In the genomic region with DNA sequence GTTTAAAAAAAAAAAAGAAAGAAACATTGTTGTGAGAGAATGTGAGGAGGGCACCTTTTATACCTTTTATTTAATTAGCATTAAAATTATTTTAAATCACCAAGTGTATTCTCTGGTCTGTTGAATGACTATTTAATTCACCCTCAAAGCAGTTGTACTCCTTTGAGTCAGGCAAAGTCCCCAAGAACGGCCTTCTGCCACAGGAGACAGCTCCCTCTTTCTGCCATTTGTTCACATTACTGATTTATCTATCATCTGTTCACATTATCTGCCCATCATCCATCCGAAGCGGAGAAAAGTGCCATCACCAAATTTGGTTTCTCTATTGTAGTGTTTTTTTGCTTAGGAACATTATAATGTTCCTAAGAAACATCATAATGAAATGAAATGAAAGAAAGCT, we compare ENCODE assay signal across 26 cellular contexts.
DNase-seq lines count a peak whose midpoint lies in the region; FAIRE-seq and TF ChIP-seq lines count a peak whose summit lies in the region.
"Had no signal": no experiment of that assay in that cellular context is flagged by ENCODE, and none has a peak within 500 bp of the region (broad histone marks: within the 10 kb centered on the region; RNA-seq: fewer than 3 reads in every experiment).

No MANE protein-coding gene starts in this region.

- H3K9me3 ChIP-seq in H1 (ENCODE audit: insufficient read depth in 2 of 2, low read depth in 1 of 2, low read length in 1 of 2), result peaks cover 5 to 11% of the 10 kb centered on the region in 2 experiments
- H3K9me3 ChIP-seq: tibial nerve had no signal

- no peak overlapping the region for H2AK5ac ChIP-seq in H1 (ENCODE audit: low read depth, low read length)

- no peak for TF ChIP-seq POLR2A in NB4 (IDR thresholded peaks at IDR 0.05; ENCODE audit: extremely low read depth, insufficient read length)
- TF ChIP-seq POLR2A in H1 (IDR thresholded peaks at IDR 0.05; ENCODE audit: control extremely low read depth in 1 of 2, low read depth in 2 of 2, low read length in 2 of 2), result no peak

- H4K5ac ChIP-seq in H1 (ENCODE audit: insufficient read length, low read depth, low read length), result no peak overlapping the region

- no peak overlapping the region for H3K4me2 ChIP-seq in H1 (ENCODE audit: insufficient read depth in 1 of 2, low read depth in 2 of 2, low read length in 2 of 2)

- no peak overlapping the region for H3K23ac ChIP-seq in H1 (ENCODE audit: insufficient read length)

- H3K79me1 ChIP-seq in H1 (ENCODE audit: low read depth, low read length), result no peaks in the 10 kb centered on the region

- no peak overlapping the region for H3K27ac ChIP-seq in H1 (ENCODE audit: low read depth, low read length)
- H3K27ac ChIP-seq: RWPE1, tibial nerve had no signal

- H4K91ac ChIP-seq in H1 (replicated peaks; ENCODE audit: insufficient read length, low read length), result no peak overlapping the region

- TF ChIP-seq CTCF in NB4 (IDR thresholded peaks at IDR 0.05; ENCODE audit: low read depth, low read length) (no peak), H1 (IDR thresholded peaks at IDR 0.05; ENCODE audit: control extremely low read depth in 1 of 3, insufficient read depth in 1 of 3, low read depth in 1 of 3, low read length in 3 of 3) (peak in 2 of 3 experiments; percentile 34 to 47; a peak in 3 of 4 replicates)

- no peak overlapping the region for H3K4me3 ChIP-seq in NB4 (ENCODE audit: low read depth, low read length)
- H3K4me3 ChIP-seq in H1 (ENCODE audit: extremely low read depth in 1 of 4, insufficient read depth in 2 of 4, low read depth in 3 of 4, low read length in 4 of 4), result no peak overlapping the region
- H3K4me3 ChIP-seq: tibial nerve had no signal

- H3K27me3 ChIP-seq in H1 (replicated peaks in 1 of 4; ENCODE audit: control insufficient read depth in 3 of 4, extremely low read depth in 1 of 4, insufficient read depth in 3 of 4, low read length in 3 of 4), result no peaks in the 10 kb centered on the region
- H3K27me3 ChIP-seq: tibial nerve had no signal

- H3K4me1 ChIP-seq in H1 (replicated peaks in 1 of 4; ENCODE audit: control insufficient read depth in 3 of 4, insufficient read depth in 4 of 4, low read length in 3 of 4), result no peaks in the 10 kb centered on the region
- H3K4me1 ChIP-seq: tibial nerve had no signal

- no peak overlapping the region for H3K14ac ChIP-seq in H1 (ENCODE audit: insufficient read length)

- H3K4ac ChIP-seq in H1 (replicated peaks; ENCODE audit: insufficient read length, low read depth, low read length), result no peak overlapping the region

- no peak overlapping the region for H2BK20ac ChIP-seq in H1 (ENCODE audit: low read length)

- H3K36me3 ChIP-seq in H1 (ENCODE audit: control insufficient read depth in 2 of 4, insufficient read depth in 4 of 4, low read length in 3 of 4), result no peaks in the 10 kb centered on the region
- H3K36me3 ChIP-seq: tibial nerve had no signal

- TF ChIP-seq EP300 in H1 (IDR thresholded peaks at IDR 0.05; ENCODE audit: borderline replicate concordance in 1 of 2, low read depth in 2 of 2, low read length in 2 of 2), result no peak

- DNase-seq in Ammon's horn (ENCODE audit: low spot score) (peak; percentile 9), GM03348 (ENCODE audit: low spot score) (peak; percentile 6), NB4 (ENCODE audit: low read depth) (peak; percentile 23), H1 (ENCODE audit: low read depth in 1 of 2, low spot score in 2 of 2) (no peak), A172 (ENCODE audit: low spot score) (no peak), CD1c-positive myeloid dendritic cell (ENCODE audit: extremely low spot score) (no peak), NCI-H1105 treated with DMSO at 0.1 percent for 48 hours (lab: John Stamatoyannopoulos, UW) (no peak), HK-2 (ENCODE audit: unreplicated experiment) (no peak)
- DNase-seq: activated CD4-positive, alpha-beta T cell treated with anti-CD3 and anti-CD28 coated beads for 48 hours; AML-193; Calu3; cortex of kidney; GDM1; HFFc6; hypothalamus; KBM-7; NCI-H1417 treated with DMSO at 0.1 percent for 48 hours; NCI-H774; posterior cingulate gyrus; stimulated activated naive CD4-positive, alpha-beta T cell had no signal

- no peak overlapping the region for H2BK120ac ChIP-seq in H1 (replicated peaks; ENCODE audit: low read depth, low read length)

- no peak overlapping the region for H4K8ac ChIP-seq in H1 (ENCODE audit: extremely low read depth, insufficient read depth, low read length)

- H3K9ac ChIP-seq in H1 (replicated peaks in 1 of 4; ENCODE audit: extremely low read depth in 1 of 4, low read depth in 3 of 4, low read length in 3 of 4), result no peak overlapping the region

- CTCF ChIA-PET in H1 (lab: Charles Lee; ENCODE audit: partially characterized antibody), result interaction anchor here (0.6 to 1.6 kb wide), 10 partner anchors 9 to 236 kb away, joined by 3 to 5 read pairs (median 3); no protein-coding TSS in a partner anchor

- H3K56ac ChIP-seq in H1 (replicated peaks; ENCODE audit: insufficient read length, low read depth, low read length), result no peak overlapping the region

- POLR2A ChIA-PET in H1 (lab: Charles Lee; ENCODE audit: partially characterized antibody), result no interaction called here

- H2AFZ ChIP-seq in H1 (ENCODE audit: low read length), result no peak overlapping the region

- peak; percentile 57 to 65 for TF ChIP-seq RAD21 in H1 (IDR thresholded peaks at IDR 0.05 in 1 of 2, conservative IDR thresholded peaks at IDR 0.05 in 1 of 2; ENCODE audit: low read depth in 2 of 2, low read length in 2 of 2)

- no peaks in the 10 kb centered on the region for H3K23me2 ChIP-seq in H1 (ENCODE audit: low read depth, low read length)

- H3K79me2 ChIP-seq in H1 (ENCODE audit: control insufficient read depth in 1 of 2, insufficient read depth in 2 of 2, low read length in 2 of 2), result no peaks in the 10 kb centered on the region

- FAIRE-seq in H1 (lab: Jason Lieb, UNC), result no peak
- FAIRE-seq: endothelial cell of umbilical vein, frontal cortex, GM12892, TTC549 had no signal

- H2BK12ac ChIP-seq in H1 (ENCODE audit: low read depth, low read length), result no peak overlapping the region

- no peak overlapping the region for H2BK15ac ChIP-seq in H1 (ENCODE audit: low read length)

- H2BK5ac ChIP-seq in H1 (ENCODE audit: low read depth, low read length), result no peak overlapping the region

- no peak overlapping the region for H3K18ac ChIP-seq in H1 (ENCODE audit: extremely low read depth, low read length)

- 93% methylated on average over 3 of the region's 3 CpGs; no CpG with 5 or more reads in 1 of the 2 experiments for WGBS in H1 (ENCODE audit: extremely low coverage in 1 of 2, insufficient coverage in 1 of 2, insufficient read length in 1 of 2, insufficient replicate concordance in 2 of 2, low coverage in 1 of 2, low lambda C conversion rate in 2 of 2, missing lambda C conversion rate in 1 of 2), 2 experiments

- H4K20me1 ChIP-seq in H1 (replicated peaks in 1 of 2; ENCODE audit: control insufficient read depth in 1 of 2, insufficient read depth in 2 of 2, low read length in 2 of 2), result no peaks in the 10 kb centered on the region

TF ChIP-seq in H1, 55 proteins besides CTCF, POLR2A, EP300 and RAD21:
- TF ChIP-seq CHD1 (IDR thresholded peaks at IDR 0.05; ENCODE audit: low read depth, low read length) (no peak), YY1 (IDR thresholded peaks at IDR 0.05; ENCODE audit: low read depth, low read length) (no peak), ASH2L (IDR thresholded peaks at IDR 0.05; ENCODE audit: low read length) (no peak), CBX5 (IDR thresholded peaks at IDR 0.05; ENCODE audit: low read depth, low read length) (no peak), TAF7 (optimal IDR thresholded peaks at IDR 0.05; ENCODE audit: borderline replicate concordance, low read depth, low read length) (no peak), CEBPB (IDR thresholded peaks at IDR 0.05; ENCODE audit: low read depth, low read length) (no peak), KDM4A (IDR thresholded peaks at IDR 0.05; ENCODE audit: low read depth, low read length, severe bottlenecking) (no peak), CREB1 (IDR thresholded peaks at IDR 0.05) (no peak), POU5F1 (IDR thresholded peaks at IDR 0.05; ENCODE audit: low read depth, low read length) (no peak), TAF1 (IDR thresholded peaks at IDR 0.05; ENCODE audit: low read depth, low read length) (no peak), BRCA1 (IDR thresholded peaks at IDR 0.05; ENCODE audit: low read depth, low read length) (no peak), POLR2AphosphoS5 (IDR thresholded peaks at IDR 0.05; ENCODE audit: low read depth, low read length) (no peak), EGR1 (IDR thresholded peaks at IDR 0.05; ENCODE audit: borderline replicate concordance, low read depth, low read length) (no peak)
- TF ChIP-seq, protein P1, sequence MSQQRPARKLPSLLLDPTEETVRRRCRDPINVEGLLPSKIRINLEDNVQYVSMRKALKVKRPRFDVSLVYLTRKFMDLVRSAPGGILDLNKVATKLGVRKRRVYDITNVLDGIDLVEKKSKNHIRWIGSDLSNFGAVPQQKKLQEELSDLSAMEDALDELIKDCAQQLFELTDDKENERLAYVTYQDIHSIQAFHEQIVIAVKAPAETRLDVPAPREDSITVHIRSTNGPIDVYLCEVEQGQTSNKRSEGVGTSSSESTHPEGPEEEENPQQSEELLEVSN (IDR thresholded peaks at IDR 0.05), result no peak
- TF ChIP-seq, protein P2, sequence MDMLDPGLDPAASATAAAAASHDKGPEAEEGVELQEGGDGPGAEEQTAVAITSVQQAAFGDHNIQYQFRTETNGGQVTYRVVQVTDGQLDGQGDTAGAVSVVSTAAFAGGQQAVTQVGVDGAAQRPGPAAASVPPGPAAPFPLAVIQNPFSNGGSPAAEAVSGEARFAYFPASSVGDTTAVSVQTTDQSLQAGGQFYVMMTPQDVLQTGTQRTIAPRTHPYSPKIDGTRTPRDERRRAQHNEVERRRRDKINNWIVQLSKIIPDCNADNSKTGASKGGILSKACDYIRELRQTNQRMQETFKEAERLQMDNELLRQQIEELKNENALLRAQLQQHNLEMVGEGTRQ (IDR thresholded peaks at IDR 0.05; ENCODE audit: low read length), result no peak
TF ChIP-seq in H1: peak in this region for 0.

Comparison
In these comparisons a context has a peak if more than half of its experiments do, and no peak if none do; other contexts are left out.
1. DNase-seq: peak in Ammon's horn (single experiment), GM03348 (single experiment) and NB4 (single experiment); none in H1 (0 of 2), A172 (single experiment), CD1c-positive myeloid dendritic cell (single experiment), NCI-H1105 treated with DMSO at 0.1 percent for 48 hours (single experiment) and HK-2 (single experiment).